22 cellular contexts compared by ENCODE assay signal in genomic region chr5:164501344-164501743, GRCh38.
DNase-seq lines count a peak whose midpoint lies in the region; ATAC-seq, FAIRE-seq and TF ChIP-seq lines count a peak whose summit lies in the region.
"Had no signal": no experiment of that assay in that cellular context is flagged by ENCODE, and none has a peak within 500 bp of the region (broad histone marks: within the 10 kb centered on the region; RNA-seq: fewer than 3 reads in every experiment).

No MANE protein-coding gene starts in this region.

- ATAC-seq in right lobe of liver (peak in 3 of 4 donors; percentile 65 to 86 (median 66)), HepG2 (no peak), HG03565 (IDR thresholded peaks at IDR 0.05; ENCODE audit: unreplicated experiment) (no peak)
- no peak for ATAC-seq in activated T-helper 17 cell treated with anti-CD3 and anti-CD28 coated beads, Interleukin-2, amount 50 U/mL, for 72 hours (replicated peaks)
- ATAC-seq: A549; CD8-positive, alpha-beta T cell; GM12878 had no signal

- H3K36me3 Mint-ChIP-seq in activated T-helper 17 cell treated with anti-CD3 and anti-CD28 coated beads, Interleukin-2, amount 50 U/mL, for 72 hours (ENCODE audit: low read depth), result no peaks in the 10 kb centered on the region
- H3K36me3 Mint-ChIP-seq: CD8-positive, alpha-beta T cell had no signal

- no peak for TF ChIP-seq EP300 in HepG2 (IDR thresholded peaks at IDR 0.05; ENCODE audit: low read depth in 2 of 2, low read length in 2 of 2)
- TF ChIP-seq EP300 in HepG2 (CRISPR knock-in tag; IDR thresholded peaks at IDR 0.05; ENCODE audit: borderline replicate concordance), result no peak

- no peak overlapping the region for H3K4me3 Mint-ChIP-seq in activated T-helper 17 cell treated with anti-CD3 and anti-CD28 coated beads, Interleukin-2, amount 50 U/mL, for 72 hours
- H3K4me3 Mint-ChIP-seq: B cell; CD4-positive, alpha-beta T cell; CD8-positive, alpha-beta T cell had no signal

- no peak for TF ChIP-seq RAD21 in HepG2 (CRISPR knock-in tag; IDR thresholded peaks at IDR 0.05)

- H3K4me2 ChIP-seq in HepG2 (ENCODE audit: low read depth, low read length) (no peak overlapping the region), osteoblast (ENCODE audit: insufficient read depth, low read length) (no peak overlapping the region)
- H3K4me2 ChIP-seq: A549; BLaER1 treated with 17β-estradiol and CSF1 and Interleukin-3, amounts not matched to agents 10 nM and 100 nM had no signal

- H3K4me1 Mint-ChIP-seq in activated T-helper 17 cell treated with anti-CD3 and anti-CD28 coated beads, Interleukin-2, amount 50 U/mL, for 72 hours, result no peaks in the 10 kb centered on the region

- intact Hi-C loops in right lobe of liver (cut with DNase I) (no loop called here), HepG2 (cut with micrococcal nuclease; ENCODE audit: unreplicated experiment) (no loop called here)

- H3K27ac ChIP-seq in right lobe of liver, result no peak overlapping the region
- no peak overlapping the region for H3K27ac ChIP-seq in HepG2 (ENCODE audit: extremely low read length, insufficient read depth, low read length)
- no peak overlapping the region for H3K27ac ChIP-seq in osteoblast (ENCODE audit: low read depth, low read length)
- H3K27ac ChIP-seq: A549; BLaER1 treated with 17β-estradiol and CSF1 and Interleukin-3, amounts not matched to agents 10 nM and 100 nM; C4-2B had no signal

- POLR2A ChIA-PET in HepG2 (lab: Yijun Ruan, JAX), result no interaction called here

- CTCF ChIA-PET in HepG2 (lab: Yijun Ruan, JAX; ENCODE audit: low intra/inter-chr PET ratio, low total read pairs), result no interaction called here

- in situ Hi-C loops in HepG2 (cut with HindIII; ENCODE audit: extremely low pct_ligation_motif_present, low pct_unique_long_range_greater_than_20kb), result loop anchor here (5.0 to 25.0 kb wide), 2 partner anchors 489 to 934 kb away; no protein-coding TSS in a partner anchor

- FAIRE-seq in HepG2 (lab: Jason Lieb, UNC), result no peak
- FAIRE-seq: A549, G401.6, GM12878, GM12892, GM18507 had no signal

- TF ChIP-seq CTCF in right lobe of liver (IDR thresholded peaks at IDR 0.05) (no peak), HepG2 (CRISPR knock-in tag; IDR thresholded peaks at IDR 0.05) (no peak), LNCaP clone FGC (IDR thresholded peaks at IDR 0.05; ENCODE audit: control insufficient read depth, extremely low read depth, insufficient read depth) (no peak), osteoblast (IDR thresholded peaks at IDR 0.05; ENCODE audit: extremely low read depth, low read depth, low read length) (no peak), GM10266 (IDR thresholded peaks at IDR 0.05; ENCODE audit: control insufficient read depth, insufficient read depth, low read depth, missing control alignments) (no peak)

- no peaks in the 10 kb centered on the region for H3K9me3 Mint-ChIP-seq in activated T-helper 17 cell treated with anti-CD3 and anti-CD28 coated beads, Interleukin-2, amount 50 U/mL, for 72 hours
- H3K9me3 Mint-ChIP-seq: CD4-positive, alpha-beta T cell; CD8-positive, alpha-beta T cell had no signal

- no peaks in the 10 kb centered on the region for H3K9me3 ChIP-seq in right lobe of liver
- H3K9me3 ChIP-seq in HepG2 (ENCODE audit: low read length), result no peaks in the 10 kb centered on the region
- no peaks in the 10 kb centered on the region for H3K9me3 ChIP-seq in osteoblast (ENCODE audit: low read depth, low read length)
- H3K9me3 ChIP-seq: A549; BLaER1 treated with 17β-estradiol and CSF1 and Interleukin-3, amounts not matched to agents 10 nM and 100 nM; Caco-2 had no signal

- no peak overlapping the region for H3K4me3 ChIP-seq in right lobe of liver
- no peak overlapping the region for H3K4me3 ChIP-seq in HepG2 (replicated peaks in 1 of 3; ENCODE audit: insufficient read depth in 1 of 3, low read depth in 2 of 3, low read length in 3 of 3)
- H3K4me3 ChIP-seq in LNCaP clone FGC (ENCODE audit: low read depth, low read length), result no peak overlapping the region
- no peak overlapping the region for H3K4me3 ChIP-seq in osteoblast (ENCODE audit: insufficient read depth, low read length)
- H3K4me3 ChIP-seq: A549; BLaER1 treated with 17β-estradiol and CSF1 and Interleukin-3, amounts not matched to agents 10 nM and 100 nM; GM12878 had no signal

- no peak overlapping the region for H3K9ac ChIP-seq in HepG2 (ENCODE audit: insufficient read depth, low read depth, low read length)
- H3K9ac ChIP-seq: BLaER1 treated with 17β-estradiol and CSF1 and Interleukin-3, amounts not matched to agents 10 nM and 100 nM had no signal

- H3K27me3 ChIP-seq in right lobe of liver (no peaks in the 10 kb centered on the region), HepG2 (ENCODE audit: control insufficient read depth in 1 of 2, insufficient read depth in 2 of 2, low read length in 2 of 2) (no peaks in the 10 kb centered on the region), osteoblast (ENCODE audit: insufficient read depth, low read length) (no peaks in the 10 kb centered on the region)
- H3K27me3 ChIP-seq: BLaER1 treated with 17β-estradiol and CSF1 and Interleukin-3, amounts not matched to agents 10 nM and 100 nM had no signal

- no peaks in the 10 kb centered on the region for H3K36me3 ChIP-seq in right lobe of liver
- H3K36me3 ChIP-seq in HepG2 (replicated peaks in 1 of 2; ENCODE audit: control insufficient read depth in 1 of 2, insufficient read depth in 2 of 2, low read length in 2 of 2), result no peaks in the 10 kb centered on the region
- H3K36me3 ChIP-seq in osteoblast (ENCODE audit: insufficient read depth, low read length), result no peaks in the 10 kb centered on the region
- H3K36me3 ChIP-seq: BLaER1 treated with 17β-estradiol and CSF1 and Interleukin-3, amounts not matched to agents 10 nM and 100 nM had no signal

- BruUV-seq in HepG2 (replicated peaks; lab: Mats Ljungman, UMichigan), result no TSS peak

- no peak for DNase-seq in right lobe of liver
- no peak for DNase-seq in HepG2 (ENCODE audit: low spot score)
- peak; percentile 89 for DNase-seq in LNCaP clone FGC (ENCODE audit: low read depth)
- DNase-seq in osteoblast (ENCODE audit: insufficient read length, low spot score, missing footprints), result peak; percentile 47
- DNase-seq in GM10266 (ENCODE audit: extremely low spot score), result no peak
- DNase-seq: AML-193; Caco-2; Calu3; CD4-positive, alpha-beta T cell; CD8-positive, alpha-beta T cell; DMS79 treated with DMSO at 0.1 percent for 48 hours; GF-D8 had no signal

- TF ChIP-seq POLR2A in right lobe of liver (IDR thresholded peaks at IDR 0.05) (no peak), HepG2 (IDR thresholded peaks at IDR 0.05; ENCODE audit: insufficient read depth in 1 of 2, low read depth in 2 of 2, low read length in 2 of 2) (no peak)

- H3K4me1 ChIP-seq in right lobe of liver (peaks cover 0 to 4% (median 1%) of the 10 kb centered on the region in 4 donors), HepG2 (ENCODE audit: insufficient read depth, low read length) (no peaks in the 10 kb centered on the region), osteoblast (ENCODE audit: insufficient read depth, low read length) (peaks cover 3% of the 10 kb centered on the region)
- H3K4me1 ChIP-seq: A549; BLaER1 treated with 17β-estradiol and CSF1 and Interleukin-3, amounts not matched to agents 10 nM and 100 nM; Caco-2 had no signal

- H3K27ac Mint-ChIP-seq in activated T-helper 17 cell treated with anti-CD3 and anti-CD28 coated beads, Interleukin-2, amount 50 U/mL, for 72 hours, result no peak overlapping the region
- H3K27ac Mint-ChIP-seq: B cell; CD4-positive, alpha-beta T cell; CD8-positive, alpha-beta T cell had no signal

- H2AFZ ChIP-seq in HepG2 (ENCODE audit: low read length) (no peak overlapping the region), osteoblast (ENCODE audit: low read length) (no peak overlapping the region)

- peaks cover 2% of the 10 kb centered on the region for H3K27me3 Mint-ChIP-seq in activated T-helper 17 cell treated with anti-CD3 and anti-CD28 coated beads, Interleukin-2, amount 50 U/mL, for 72 hours
- H3K27me3 Mint-ChIP-seq: CD4-positive, alpha-beta T cell had no signal

- H4K20me1 ChIP-seq in HepG2 (ENCODE audit: insufficient read depth, low read length) (no peaks in the 10 kb centered on the region), osteoblast (ENCODE audit: insufficient read depth, low read length) (no peaks in the 10 kb centered on the region)
- H4K20me1 ChIP-seq: BLaER1 treated with 17β-estradiol and CSF1 and Interleukin-3, amounts not matched to agents 10 nM and 100 nM had no signal

- 27% methylated on average over 3 of the region's 3 CpGs for WGBS in right lobe of liver (ENCODE audit: insufficient coverage, low coverage, low lambda C conversion rate, missing lambda C conversion rate)
- WGBS in HepG2 (ENCODE audit: low lambda C conversion rate), result 2% methylated on average over 3 of the region's 3 CpGs

- H3K79me2 ChIP-seq in HepG2 (ENCODE audit: insufficient read depth, low read length) (no peaks in the 10 kb centered on the region), osteoblast (ENCODE audit: insufficient read depth, low read length) (no peaks in the 10 kb centered on the region)

TF ChIP-seq in HepG2, 621 proteins besides CTCF, POLR2A, EP300 and RAD21 (continues in another document):
- TF ChIP-seq ZUFSP (CRISPR knock-in tag; IDR thresholded peaks at IDR 0.05; ENCODE audit: borderline replicate concordance), result no peak

Comparison
In these comparisons a context has a peak if more than half of its experiments do, and no peak if none do; other contexts are left out.
1. ATAC-seq: peak in right lobe of liver (3 of 4); none in HepG2 (single experiment), HG03565 (single experiment) and activated T-helper 17 cell treated with anti-CD3 and anti-CD28 coated beads, Interleukin-2, amount 50 U/mL, for 72 hours (single experiment).
2. DNase-seq: peak in LNCaP clone FGC (single experiment) and osteoblast (single experiment); none in right lobe of liver (0 of 3), HepG2 (single experiment) and GM10266 (single experiment).